ENCODE assay signal across 20 cellular contexts in the genomic region with DNA sequence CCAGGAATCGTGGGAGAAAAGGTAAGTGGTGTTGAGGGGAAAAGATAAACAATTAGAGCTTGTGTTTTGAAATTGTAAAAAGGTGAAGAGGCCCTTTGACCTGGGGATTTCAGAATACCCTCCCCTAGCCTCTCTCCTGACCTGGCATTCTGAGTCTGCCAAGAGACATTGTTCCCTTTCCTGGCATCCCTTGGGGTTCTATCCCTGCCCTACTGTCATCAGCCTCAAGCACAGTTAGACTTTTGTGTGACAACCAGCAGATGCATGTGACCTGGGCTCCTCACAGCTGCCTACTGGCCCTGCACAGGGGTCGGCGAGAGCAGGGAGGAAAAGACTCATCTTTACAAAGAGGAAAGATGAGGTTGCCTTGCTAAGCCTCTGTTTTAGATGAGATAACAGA.
DNase-seq lines count a peak whose midpoint lies in the region; ATAC-seq and TF ChIP-seq lines count a peak whose summit lies in the region.
"Had no signal": no experiment of that assay in that cellular context is flagged by ENCODE, and none has a peak within 500 bp of the region (broad histone marks: within the 10 kb centered on the region; RNA-seq: fewer than 3 reads in every experiment).

No MANE protein-coding gene starts in this region.

- intact Hi-C loops in IMR-90 (cut with micrococcal nuclease): no loop called here

- no CpG with 5 or more reads among the region's 3 CpGs for WGBS in IMR-90 (ENCODE audit: extremely low coverage in 2 of 2, insufficient read length in 1 of 2), 2 experiments

- no peak overlapping the region for H2BK5ac ChIP-seq in IMR-90 (ENCODE audit: low read depth, low read length, poor library complexity, severe bottlenecking)

- no peak overlapping the region for H3K23ac ChIP-seq in IMR-90 (ENCODE audit: low read depth, low read length)

- H3K4me1 ChIP-seq in IMR-90 (ENCODE audit: control insufficient read depth, insufficient read depth, low read length): peaks cover 12% of the 10 kb centered on the region
- peaks cover 26% of the 10 kb centered on the region for H3K4me1 ChIP-seq in rectal smooth muscle tissue (ENCODE audit: control insufficient read depth, insufficient read depth, low read length)

- TF ChIP-seq CTCF in IMR-90 (conservative IDR thresholded peaks at IDR 0.05; ENCODE audit: low read depth, low read length) (no peak), brain (conservative IDR thresholded peaks at IDR 0.05) (no peak)

- no peak for TF ChIP-seq RAD21 in IMR-90 (IDR thresholded peaks at IDR 0.05; ENCODE audit: low read length)

- 0 out of 3 replicates have a peak overlapping the region, but pooled peaks have one; percentile 29 for H2BK15ac ChIP-seq in IMR-90 (ENCODE audit: low read depth, low read length)

- in situ Hi-C loops in IMR-90 (cut with MboI; ENCODE audit: low sequenced_read_pairs): no loop called here

- H3K36me3 Mint-ChIP-seq in brain: no peaks in the 10 kb centered on the region
- H3K36me3 Mint-ChIP-seq: CD8-positive, alpha-beta memory T cell; naive thymus-derived CD4-positive, alpha-beta T cell had no signal

- dilution Hi-C loops in IMR-90 (cut with HindIII; ENCODE audit: low sequenced_read_pairs, unreplicated experiment): no loop called here

- no peak overlapping the region for H3K56ac ChIP-seq in IMR-90 (ENCODE audit: extremely low read depth, insufficient read depth, low read length)

- H2AFZ ChIP-seq in IMR-90 (replicated peaks; ENCODE audit: low read length, poor library complexity): peak overlapping the region; percentile 79

- H3K27me3 Mint-ChIP-seq in brain: peaks cover 9% of the 10 kb centered on the region
- H3K27me3 Mint-ChIP-seq: activated CD4-positive, alpha-beta T cell treated with anti-CD3 and anti-CD28 coated beads, Interleukin-2, amount 10 ng/mL, durations not matched to agents 24 days and 14 days had no signal

- H3K79me1 ChIP-seq in IMR-90 (ENCODE audit: low read depth in 1 of 2, low read length in 2 of 2): no peaks in the 10 kb centered on the region

- H3K27me3 ChIP-seq in IMR-90 (ENCODE audit: control insufficient read depth, insufficient read depth, low read length) (no peaks in the 10 kb centered on the region), rectal smooth muscle tissue (ENCODE audit: control insufficient read depth, insufficient read depth, low read length) (no peaks in the 10 kb centered on the region)
- H3K27me3 ChIP-seq: suprapubic skin had no signal

- H3K9me1 ChIP-seq in IMR-90 (ENCODE audit: insufficient read depth, low read length): peaks cover 7% of the 10 kb centered on the region; the same call in 1 of the 2 replicates

- H2BK20ac ChIP-seq in IMR-90 (ENCODE audit: low read depth, low read length): 0 out of 2 replicates have a peak overlapping the region, but pooled peaks have one; percentile 27

- peak overlapping the region; percentile 69 for H3K4ac ChIP-seq in IMR-90 (ENCODE audit: low read depth, low read length)

- H2BK120ac ChIP-seq in IMR-90 (ENCODE audit: low read depth, low read length): peak overlapping the region; percentile 51

- H3K9me3 ChIP-seq in IMR-90 (ENCODE audit: control insufficient read depth, insufficient read depth, low read length): no peaks in the 10 kb centered on the region
- H3K9me3 ChIP-seq: suprapubic skin had no signal

- peak overlapping the region in 2 of 5 experiments; percentile 27 to 72 for H3K4me3 Mint-ChIP-seq in brain
- H3K4me3 Mint-ChIP-seq: activated CD4-positive, alpha-beta T cell treated with anti-CD3 and anti-CD28 coated beads, Interleukin-2, amount 10 ng/mL, durations not matched to agents 24 days and 14 days; CD8-positive, alpha-beta memory T cell; central memory CD8-positive, alpha-beta T cell; naive thymus-derived CD4-positive, alpha-beta T cell had no signal

- no peak overlapping the region for H3K9ac ChIP-seq in IMR-90 (ENCODE audit: low read depth, low read length)
- H3K9ac ChIP-seq in rectal smooth muscle tissue (ENCODE audit: low read length): no peak overlapping the region

- peak overlapping the region; percentile 63 to 95 (median 84) for H3K27ac Mint-ChIP-seq in brain
- H3K27ac Mint-ChIP-seq: activated CD4-positive, alpha-beta T cell treated with anti-CD3 and anti-CD28 coated beads, Interleukin-2, amount 10 ng/mL, durations not matched to agents 24 days and 14 days; CD8-positive, alpha-beta memory T cell; naive thymus-derived CD4-positive, alpha-beta T cell had no signal

- no peak for ATAC-seq in IMR-90 (ENCODE audit: low read depth)
- peak; percentile 54 for ATAC-seq in left lobe of liver
- ATAC-seq in GM18520 (IDR thresholded peaks at IDR 0.05; ENCODE audit: unreplicated experiment): no peak
- ATAC-seq: naive thymus-derived CD4-positive, alpha-beta T cell had no signal

- no peak overlapping the region for H2AK9ac ChIP-seq in IMR-90 (replicated peaks; ENCODE audit: low read depth, low read length, poor library complexity)

- H4K91ac ChIP-seq in IMR-90 (ENCODE audit: insufficient read depth, low read depth, low read length): peak overlapping the region; percentile 50; the same call in 1 of the 2 replicates

- no peaks in the 10 kb centered on the region for H4K20me1 ChIP-seq in IMR-90 (ENCODE audit: insufficient read depth, low read length)

- peak overlapping the region; percentile 57; the same call in 1 of the 2 replicates for H2AK5ac ChIP-seq in IMR-90 (ENCODE audit: low read depth, low read length)

- no peak overlapping the region for H3K4me2 ChIP-seq in IMR-90 (ENCODE audit: low read depth, low read length)

- POLR2A ChIA-PET in IMR-90 (lab: Charles Lee; ENCODE audit: unreplicated experiment): no interaction called here

- DNase-seq in IMR-90 (no peak), left lobe of liver (ENCODE audit: low spot score) (no peak), NCI-H524 treated with DMSO at 0.1 percent for 48 hours (lab: John Stamatoyannopoulos, UW) (no peak), NOMO-1 (lab: John Stamatoyannopoulos, UW; ENCODE audit: unreplicated experiment in 2 of 2) (no peak), NCI-H345 (lab: John Stamatoyannopoulos, UW) (no peak)
- DNase-seq: activated CD4-positive, alpha-beta T cell treated with anti-CD3 and anti-CD28 coated beads, Interleukin-2, amount 10 ng/mL, durations not matched to agents 24 days and 14 days; activated CD8-positive, alpha-beta memory T cell treated with anti-CD3 and anti-CD28 coated beads, Interleukin-2, amount 50 U/mL, for 4 hours; activated gamma-delta T cell; CD8-positive, alpha-beta memory T cell; effector memory CD4-positive, alpha-beta T cell; MM.1S; naive thymus-derived CD4-positive, alpha-beta T cell; NCI-H1930; stimulated activated CD4-positive, alpha-beta T cell treated with anti-CD3 and anti-CD28 coated beads, Interleukin-12 subunit alpha, Interleukin-12 subunit beta, amount 100 ng/mL, for 4 hours had no signal

- no TSS peak for BruUV-seq in IMR-90 (replicated peaks; lab: Mats Ljungman, UMichigan)

- H3K18ac ChIP-seq in IMR-90 (ENCODE audit: low read depth, low read length): no peak overlapping the region

- no peak for TF ChIP-seq POLR2A in IMR-90 (IDR thresholded peaks at IDR 0.05; ENCODE audit: low read depth, low read length)

- H4K8ac ChIP-seq in IMR-90 (ENCODE audit: low read depth in 2 of 2, low read length in 2 of 2): peak overlapping the region in 1 of 2 experiments; percentile 43; a peak in 2 of 4 replicates

- peaks cover 0 to 13% (median 0%) of the 10 kb centered on the region in 5 experiments for H3K9me3 Mint-ChIP-seq in brain
- H3K9me3 Mint-ChIP-seq: activated CD4-positive, alpha-beta T cell treated with anti-CD3 and anti-CD28 coated beads, Interleukin-2, amount 10 ng/mL, durations not matched to agents 24 days and 14 days; CD8-positive, alpha-beta memory T cell; central memory CD8-positive, alpha-beta T cell; naive thymus-derived CD4-positive, alpha-beta T cell had no signal

- H3K4me3 ChIP-seq in IMR-90 (ENCODE audit: insufficient read depth, low read depth, low read length): no peak overlapping the region
- H3K4me3 ChIP-seq in rectal smooth muscle tissue (ENCODE audit: low read length): peak overlapping the region; percentile 14
- H3K4me3 ChIP-seq: lung had no signal

- H3K27ac ChIP-seq in IMR-90 (ENCODE audit: insufficient read depth, low read length) (no peak overlapping the region; the same call in 1 of the 2 replicates), rectal smooth muscle tissue (ENCODE audit: low read depth, low read length) (peak overlapping the region; percentile 78)
- H3K27ac ChIP-seq: suprapubic skin had no signal

- peaks cover 48% of the 10 kb centered on the region for H3K4me1 Mint-ChIP-seq in brain
- H3K4me1 Mint-ChIP-seq: activated CD4-positive, alpha-beta T cell treated with anti-CD3 and anti-CD28 coated beads, Interleukin-2, amount 10 ng/mL, durations not matched to agents 24 days and 14 days; CD8-positive, alpha-beta memory T cell; central memory CD8-positive, alpha-beta T cell had no signal

- H3K14ac ChIP-seq in IMR-90 (replicated peaks; ENCODE audit: low read depth, low read length): peak overlapping the region; percentile 62; the same call in 1 of the 2 replicates

- no peak overlapping the region for H4K5ac ChIP-seq in IMR-90 (ENCODE audit: low read depth, low read length)

- CTCF ChIA-PET in IMR-90 (lab: Yijun Ruan, JAX): interaction anchor here (1.1 to 1.8 kb wide), 2 partner anchors 40 to 94 kb away, joined by 3 to 4 read pairs; no protein-coding TSS in a partner anchor

- H3K36me3 ChIP-seq in IMR-90 (ENCODE audit: control insufficient read depth, insufficient read depth, low read length) (peaks cover 5% of the 10 kb centered on the region; the same call in 1 of the 2 replicates), rectal smooth muscle tissue (ENCODE audit: control insufficient read depth, insufficient read depth, low read length) (no peaks in the 10 kb centered on the region)

TF ChIP-seq in IMR-90, 13 proteins besides CTCF, POLR2A, EP300 and RAD21 (continues in another document):
- TF ChIP-seq MXI1 (IDR thresholded peaks at IDR 0.05; ENCODE audit: borderline replicate concordance, low read depth, low read length) (no peak), SMC3 (IDR thresholded peaks at IDR 0.05; ENCODE audit: low read depth, low read length) (no peak), USF2 (IDR thresholded peaks at IDR 0.05; ENCODE audit: low read depth, low read length) (no peak), FOS (IDR thresholded peaks at IDR 0.05; ENCODE audit: low read depth, low read length) (no peak), RCOR1 (IDR thresholded peaks at IDR 0.05; ENCODE audit: insufficient replicate concordance, low read length) (no peak), CHD1 (IDR thresholded peaks at IDR 0.05; ENCODE audit: low read depth, low read length) (no peak), RFX5 (IDR thresholded peaks at IDR 0.05; ENCODE audit: low read depth, low read length) (no peak)
